10 cellular contexts compared by ENCODE assay signal in genomic region chr11:587978-588380, GRCh38. TPM values are rescaled to one million over a fixed set of nuclear protein-coding genes. Genes with fewer than 3 reads are reported as not detected.
DNase-seq lines count a peak whose midpoint lies in the region; TF ChIP-seq lines count a peak whose summit lies in the region.
"Had no signal": no experiment of that assay in that cellular context is flagged by ENCODE, and none has a peak within 500 bp of the region (broad histone marks: within the 10 kb centered on the region; RNA-seq: fewer than 3 reads in every experiment).

No MANE protein-coding gene starts in this region.

- H3K27ac ChIP-seq in smooth muscle cell (ENCODE audit: low read depth) (peak overlapping the region; percentile 95), SJCRH30 (no peak overlapping the region)
- H3K27ac ChIP-seq: cardiac muscle cell had no signal

- peaks cover 6% of the 10 kb centered on the region for H3K36me3 ChIP-seq in smooth muscle cell (ENCODE audit: low read depth)
- peaks cover 70% of the 10 kb centered on the region for H3K36me3 ChIP-seq in SJCRH30

- H3K4me1 ChIP-seq in smooth muscle cell (ENCODE audit: low read depth) (no peaks in the 10 kb centered on the region), SJCRH30 (no peaks in the 10 kb centered on the region)

- H2AFZ ChIP-seq in smooth muscle cell (ENCODE audit: low read depth) = no peak overlapping the region

- H3K4me3 ChIP-seq in smooth muscle cell (no peak overlapping the region), SJCRH30 (no peak overlapping the region)
- H3K4me3 ChIP-seq: cardiac muscle cell, GM12878 had no signal

- no peaks in the 10 kb centered on the region for H3F3A ChIP-seq in smooth muscle cell (ENCODE audit: low read depth)

- DNase-seq in ELR (ENCODE audit: low read depth) = peak; percentile 76
- DNase-seq in activated CD4-positive, alpha-beta T cell treated with anti-CD3 and anti-CD28 coated beads for 24 hours (ENCODE audit: low read depth in 2 of 2) = peak; percentile 36 to 37
- DNase-seq in dermis blood vessel endothelial cell = peak; percentile 53
- no peak for DNase-seq in smooth muscle cell (lab: John Stamatoyannopoulos, UW; ENCODE audit: unreplicated experiment)
- DNase-seq in SJCRH30 = no peak
- DNase-seq in LoVo (ENCODE audit: low spot score) = no peak
- no peak for DNase-seq in GM10266 (ENCODE audit: extremely low spot score)
- DNase-seq in 8988T = no peak

- WGBS in smooth muscle cell (ENCODE audit: low lambda C conversion rate) = 9% methylated on average over 6 of the region's 6 CpGs

- H3K27me3 ChIP-seq in smooth muscle cell (ENCODE audit: low read depth) (no peaks in the 10 kb centered on the region), SJCRH30 (no peaks in the 10 kb centered on the region)
- H3K27me3 ChIP-seq: cardiac muscle cell had no signal

- H4K20me1 ChIP-seq in smooth muscle cell (ENCODE audit: low read depth) = peaks cover 90% of the 10 kb centered on the region

- H3K9ac ChIP-seq in smooth muscle cell (ENCODE audit: low read depth) = peak overlapping the region; percentile 64

- H3K79me2 ChIP-seq in smooth muscle cell (ENCODE audit: low read depth) = peaks cover 48% of the 10 kb centered on the region

- TF ChIP-seq CTCF in smooth muscle cell (IDR thresholded peaks at IDR 0.05; ENCODE audit: borderline replicate concordance, insufficient read depth, poor library complexity, severe bottlenecking) (no peak), GM10266 (IDR thresholded peaks at IDR 0.05; ENCODE audit: control insufficient read depth, insufficient read depth, low read depth, missing control alignments) (no peak)

- H3K4me2 ChIP-seq in smooth muscle cell = peak overlapping the region; percentile 14

- H3K9me3 ChIP-seq in smooth muscle cell (replicated peaks; ENCODE audit: low read depth) (no peaks in the 10 kb centered on the region), SJCRH30 (replicated peaks) (no peaks in the 10 kb centered on the region)

RNA-seq across cellular contexts. Expression of gene PHRF1, which starts 11.7 kb away (rescaled TPM):
- total RNA-seq in dermis blood vessel endothelial cell = 27.7 and 31.4 TPM in 2 replicates
- total RNA-seq in smooth muscle cell = 11.6 and 13.7 TPM in 2 replicates
- polyA plus RNA-seq in smooth muscle cell = 20.2 and 20.9 TPM in 2 replicates
- total RNA-seq in SJCRH30 (2014; rRNA removed; shearing (Covaris generic)) = 30.8 and 34.3 TPM in 2 replicates

RNA-seq across cellular contexts. Expression of gene RASSF7, which starts 27.2 kb away (rescaled TPM):
- total RNA-seq in dermis blood vessel endothelial cell = 21.3 and 25.2 TPM in 2 replicates
- 18.6 and 21.7 TPM in 2 replicates for total RNA-seq in smooth muscle cell
- polyA plus RNA-seq in smooth muscle cell = 20.4 and 38.6 TPM in 2 replicates
- total RNA-seq in SJCRH30 (2014; rRNA removed; shearing (Covaris generic)) = 6.9 and 7.4 TPM in 2 replicates

RNA-seq across cellular contexts. Expression of gene LMNTD2, which starts 27.4 kb away (rescaled TPM):
- 1.3 and 2.6 TPM in 2 replicates for total RNA-seq in dermis blood vessel endothelial cell
- total RNA-seq in smooth muscle cell = 3.2 TPM in 1 of 2 replicates, not detected in the other
- 3.6 and 9.3 TPM in 2 replicates for polyA plus RNA-seq in smooth muscle cell
- total RNA-seq in SJCRH30 (2014; rRNA removed; shearing (Covaris generic)) = 0.43 and 0.51 TPM in 2 replicates

RNA-seq across cellular contexts. Expression of gene IRF7, which starts 27.8 kb away (rescaled TPM):
- total RNA-seq in dermis blood vessel endothelial cell (16.8 and 24.2 TPM in 2 replicates), smooth muscle cell (7.1 and 11.1 TPM in 2 replicates)
- 12.7 and 14.3 TPM in 2 replicates for polyA plus RNA-seq in smooth muscle cell
- 3.6 and 5.8 TPM in 2 replicates for total RNA-seq in SJCRH30 (2014; rRNA removed; shearing (Covaris generic))

RNA-seq across cellular contexts. Expression of gene CDHR5, which starts 36.8 kb away (rescaled TPM):
- not detected in 2 replicates for total RNA-seq in dermis blood vessel endothelial cell
- not detected in 2 replicates for total RNA-seq in smooth muscle cell
- polyA plus RNA-seq in smooth muscle cell = 0.37 TPM in 1 of 2 replicates, not detected in the other
- total RNA-seq in SJCRH30 (2014; rRNA removed; shearing (Covaris generic)) = not detected in 2 replicates
- total RNA-seq: GM12878 had no signal

Comparison
In these comparisons a context has a peak if more than half of its experiments do, and no peak if none do; other contexts are left out.
1. DNase-seq: peak in ELR (single experiment), activated CD4-positive, alpha-beta T cell treated with anti-CD3 and anti-CD28 coated beads for 24 hours (2 of 2) and dermis blood vessel endothelial cell (single experiment); none in smooth muscle cell (single experiment), SJCRH30 (0 of 2), LoVo (single experiment), GM10266 (single experiment) and 8988T (single experiment).